ENCODE assay signal across 9 cellular contexts in the genomic region with DNA sequence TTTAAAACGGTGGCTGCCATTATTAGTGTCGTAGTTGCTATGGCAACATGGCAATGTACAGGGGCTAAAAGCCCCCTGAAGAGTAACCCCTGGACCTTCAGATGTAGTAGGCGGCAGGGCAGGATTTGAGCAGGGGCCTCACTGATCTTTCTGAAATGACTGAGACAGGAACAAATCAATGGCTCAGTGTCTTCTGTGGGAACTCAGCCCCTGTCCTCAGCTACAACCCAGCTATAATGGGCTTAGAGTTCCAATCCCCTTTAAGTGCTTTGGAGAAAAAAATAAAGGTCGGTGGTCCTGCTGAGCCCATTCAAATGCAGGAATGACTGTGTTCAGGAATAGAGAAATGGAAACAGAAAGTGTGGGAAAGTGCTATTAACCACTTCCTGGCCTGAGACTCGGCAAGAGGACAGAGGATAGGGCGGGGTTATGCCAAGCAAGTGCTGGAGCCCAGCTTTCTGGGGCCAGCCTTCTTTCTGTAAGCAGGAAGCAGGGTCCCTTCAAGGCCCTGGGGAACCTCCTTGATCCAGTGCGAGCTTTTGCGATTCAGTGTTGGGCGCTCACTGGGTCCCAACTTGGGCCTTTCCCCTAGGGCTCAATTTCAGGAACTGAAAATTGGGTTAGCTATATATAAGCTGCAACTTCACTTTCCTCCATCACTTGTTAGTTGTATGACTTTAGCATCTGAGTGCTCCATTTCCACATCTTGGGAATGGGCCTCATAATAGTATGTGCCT. TPM values are rescaled to one million over a fixed set of nuclear protein-coding genes. Genes with fewer than 3 reads are reported as not detected.
DNase-seq lines count a peak whose midpoint lies in the region; ATAC-seq and TF ChIP-seq lines count a peak whose summit lies in the region.
"Had no signal": no experiment of that assay in that cellular context is flagged by ENCODE, and none has a peak within 500 bp of the region (broad histone marks: within the 10 kb centered on the region; RNA-seq: fewer than 3 reads in every experiment).

No MANE protein-coding gene starts in this region.

- no peaks in the 10 kb centered on the region for H3K9me2 ChIP-seq in DOHH2 (replicated peaks; ENCODE audit: control insufficient read depth, low read length)

- H3K27me3 ChIP-seq in DOHH2 (ENCODE audit: control insufficient read depth, low read length) = peaks cover 4% of the 10 kb centered on the region
- H3K27me3 ChIP-seq in right cardiac atrium (ENCODE audit: control insufficient read depth, insufficient read depth) = no peaks in the 10 kb centered on the region
- H3K27me3 ChIP-seq in BE2C = no peaks in the 10 kb centered on the region

- no peaks in the 10 kb centered on the region for H3K36me3 Mint-ChIP-seq in activated B cell treated with CpG ODN at 0.5 μM for 24 hours (ENCODE audit: low read depth)
- H3K36me3 Mint-ChIP-seq in progenitor cell of endocrine pancreas (ENCODE audit: insufficient read depth) = no peaks in the 10 kb centered on the region

- WGBS in right cardiac atrium = 68% methylated on average over 9 of the region's 9 CpGs

- POLR2A ChIA-PET in activated B cell treated with CpG ODN at 0.5 μM for 24 hours (lab: Charles Lee) = interaction anchor here (0.5 to 17.5 kb wide), 12 partner anchors 10 to 386 kb away, joined by 3 to 485 read pairs (median 8); no protein-coding TSS in a partner anchor

- H3K4me1 ChIP-seq in DOHH2 (ENCODE audit: control insufficient read depth, low read length) = peaks cover 15% of the 10 kb centered on the region
- peaks cover 12% of the 10 kb centered on the region for H3K4me1 ChIP-seq in right cardiac atrium (ENCODE audit: control insufficient read depth, insufficient read depth, low read length)
- H3K4me1 ChIP-seq in BE2C = no peaks in the 10 kb centered on the region

- H3K4me2 ChIP-seq in DOHH2 (ENCODE audit: low read length) = peak overlapping the region; percentile 55

- H3K27me3 Mint-ChIP-seq in activated B cell treated with CpG ODN at 0.5 μM for 24 hours (no peaks in the 10 kb centered on the region), progenitor cell of endocrine pancreas (peaks cover 7% of the 10 kb centered on the region)

- no peaks in the 10 kb centered on the region for H3K79me2 ChIP-seq in DOHH2 (ENCODE audit: control insufficient read depth, low read length)

- H3K27ac Mint-ChIP-seq in activated B cell treated with CpG ODN at 0.5 μM for 24 hours (peak overlapping the region; percentile 81), progenitor cell of endocrine pancreas (no peak overlapping the region)

- intact Hi-C loops in activated B cell treated with CpG ODN at 0.5 μM for 24 hours (cut with micrococcal nuclease) = loop anchor here (1.0 to 5.0 kb wide), 5 partner anchors 10 to 543 kb away; no protein-coding TSS in a partner anchor
- intact Hi-C loops in right cardiac atrium (cut with DNase I) = loop anchor here (10.0 kb wide), 2 partner anchors 335 to 355 kb away; no protein-coding TSS in a partner anchor

- no peaks in the 10 kb centered on the region for H4K20me1 ChIP-seq in DOHH2 (ENCODE audit: control insufficient read depth, insufficient read depth, low read depth, low read length)

- CTCF ChIA-PET in activated B cell treated with CpG ODN at 0.5 μM for 24 hours (lab: Charles Lee) = interaction anchor here (0.6 to 13.5 kb wide), 11 partner anchors 10 to 1379 kb away, joined by 3 to 398 read pairs (median 4); no protein-coding TSS in a partner anchor

- TF ChIP-seq CTCF in DOHH2 (IDR thresholded peaks at IDR 0.05; ENCODE audit: low read depth, low read length, poor library complexity, severe bottlenecking) = no peak
- TF ChIP-seq CTCF in activated B cell treated with CpG ODN at 0.5 μM for 24 hours (IDR thresholded peaks at IDR 0.05) = no peak
- TF ChIP-seq CTCF in progenitor cell of endocrine pancreas (IDR thresholded peaks at IDR 0.05; ENCODE audit: unreplicated experiment) = no peak
- no peak for TF ChIP-seq CTCF in BE2C (IDR thresholded peaks at IDR 0.05; ENCODE audit: low read depth, low read length)

- H3K9me3 Mint-ChIP-seq in activated B cell treated with CpG ODN at 0.5 μM for 24 hours (no peaks in the 10 kb centered on the region), progenitor cell of endocrine pancreas (ENCODE audit: low read depth) (no peaks in the 10 kb centered on the region)

- H3K4me3 ChIP-seq in DOHH2 (ENCODE audit: low read length) (peak overlapping the region; percentile 17), right cardiac atrium (ENCODE audit: low read length) (no peak overlapping the region), BE2C (ENCODE audit: low read depth, low read length) (no peak overlapping the region)
- H3K4me3 ChIP-seq: skin epidermis had no signal

- H3K4me1 Mint-ChIP-seq in activated B cell treated with CpG ODN at 0.5 μM for 24 hours = peaks cover 76% of the 10 kb centered on the region
- H3K4me1 Mint-ChIP-seq in progenitor cell of endocrine pancreas (ENCODE audit: low read depth) = no peaks in the 10 kb centered on the region

- no peak overlapping the region for H3K27ac ChIP-seq in DOHH2 (ENCODE audit: low read depth, low read length)
- no peak overlapping the region for H3K27ac ChIP-seq in right cardiac atrium (ENCODE audit: low read length)

- no peaks in the 10 kb centered on the region for H3K36me3 ChIP-seq in DOHH2 (ENCODE audit: control insufficient read depth, low read length)
- H3K36me3 ChIP-seq in BE2C = no peaks in the 10 kb centered on the region

- H3F3A ChIP-seq in DOHH2 (ENCODE audit: control insufficient read depth, insufficient read depth) = no peaks in the 10 kb centered on the region

- H3K4me3 Mint-ChIP-seq in activated B cell treated with CpG ODN at 0.5 μM for 24 hours = peak overlapping the region; percentile 53
- H3K4me3 Mint-ChIP-seq in progenitor cell of endocrine pancreas (ENCODE audit: low read depth) = no peak overlapping the region

- peak; percentile 51 for DNase-seq in activated B cell treated with CpG ODN at 0.5 μM for 24 hours
- DNase-seq in right cardiac atrium = no peak
- DNase-seq in progenitor cell of endocrine pancreas (ENCODE audit: low spot score, unreplicated experiment) = no peak
- no peak for DNase-seq in mucosa of gallbladder (ENCODE audit: low spot score)
- DNase-seq in BE2C = no peak

- no peaks in the 10 kb centered on the region for H3K9me3 ChIP-seq in DOHH2 (ENCODE audit: control insufficient read depth, insufficient read depth, low read length)
- H3K9me3 ChIP-seq in right cardiac atrium (ENCODE audit: control insufficient read depth, low read length) = no peaks in the 10 kb centered on the region
- H3K9me3 ChIP-seq in BE2C = no peaks in the 10 kb centered on the region

- peak; percentile 87 for ATAC-seq in GM19452 (IDR thresholded peaks at IDR 0.05; ENCODE audit: unreplicated experiment)
- ATAC-seq in HG03378 (IDR thresholded peaks at IDR 0.05; ENCODE audit: unreplicated experiment) = peak; percentile 75
- ATAC-seq in activated B cell treated with CpG ODN at 0.5 μM for 24 hours (ENCODE audit: low read depth) = peak; percentile 81
- ATAC-seq in right cardiac atrium = no peak

RNA-seq across cellular contexts. Expression of a gene that starts 6.1 kb away (rescaled TPM):
- 728 and 770 TPM in 2 replicates for total RNA-seq in activated B cell treated with CpG ODN at 0.5 μM for 24 hours
- total RNA-seq in right cardiac atrium = 10 to 100 TPM; 16.7 to 33.6 (median 27.3) TPM
- polyA plus RNA-seq in right cardiac atrium = 23.8 TPM
- 9.3 and 9.4 TPM in 2 replicates for total RNA-seq in progenitor cell of endocrine pancreas
- 152 TPM for total RNA-seq in mucosa of gallbladder
- polyA plus RNA-seq in BE2C (2012; ENCODE audit: insufficient read depth, insufficient read length, low read depth) = 1.3 TPM

Comparison
In these comparisons a context has a peak if more than half of its experiments do, and no peak if none do; other contexts are left out.
1. ATAC-seq: peak in GM19452 (single experiment), HG03378 (single experiment) and activated B cell treated with CpG ODN at 0.5 μM for 24 hours (single experiment); none in right cardiac atrium (0 of 2).